Comparison of ENCODE assay signal across 8 cellular contexts in the genomic region with DNA sequence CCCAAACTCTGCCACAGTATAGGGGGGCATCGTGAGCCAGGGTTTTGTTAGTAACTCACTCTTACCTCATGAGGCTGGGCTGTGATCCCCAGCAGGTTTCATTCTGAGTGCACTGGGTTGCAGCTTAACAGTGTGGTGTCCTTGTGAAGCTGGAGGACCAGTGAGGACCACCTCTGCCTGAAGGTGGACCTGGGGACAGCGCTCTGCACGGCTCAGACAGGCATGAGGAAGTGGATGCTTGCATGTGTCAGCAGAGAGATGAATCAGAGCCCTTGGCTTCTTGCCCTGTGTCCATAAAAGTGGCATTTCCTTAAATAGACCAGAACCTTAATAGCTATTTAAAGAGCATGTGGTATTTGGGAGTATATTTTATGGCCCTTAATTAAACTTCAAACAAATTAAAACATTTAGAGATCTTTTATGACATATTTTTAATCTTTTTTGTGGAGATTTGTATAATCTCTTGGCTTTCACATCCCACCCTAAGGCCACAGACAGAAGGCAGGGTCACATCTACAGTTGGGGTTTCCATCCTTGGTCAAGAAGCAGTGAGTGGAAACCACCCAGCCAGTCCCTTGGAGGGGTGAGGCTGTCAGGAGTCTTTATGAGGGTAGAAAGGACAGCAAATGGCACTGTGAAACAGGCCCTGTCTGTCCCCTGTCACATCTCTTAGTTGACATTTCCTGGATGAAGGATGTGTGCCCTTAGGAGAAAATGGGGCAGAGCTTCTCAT. TPM values are rescaled to one million over a fixed set of nuclear protein-coding genes. Genes with fewer than 3 reads are reported as not detected.
DNase-seq lines count a peak whose midpoint lies in the region; ATAC-seq and TF ChIP-seq lines count a peak whose summit lies in the region.

No MANE protein-coding gene starts in this region.

- no peak for TF ChIP-seq CTCF in omental fat pad (IDR thresholded peaks at IDR 0.05)

- DNase-seq in EH (ENCODE audit: low read depth): peak; percentile 99
- DNase-seq in HT-29 (ENCODE audit: low spot score): peak; percentile 90
- DNase-seq in T1000 (lab: John Stamatoyannopoulos, UW): peak; percentile 78
- peak; percentile 80 for DNase-seq in fibroblast of gingiva (ENCODE audit: low read depth)
- DNase-seq in omental fat pad (ENCODE audit: low spot score): peak; percentile 60
- no peak for DNase-seq in NCI-H187 (lab: John Stamatoyannopoulos, UW)
- DNase-seq in stimulated activated CD8-positive, alpha-beta memory T cell treated with anti-CD3 and anti-CD28 coated beads, Interleukin-4, amount 100 ng/mL, for 48 hours: no peak

- ATAC-seq in omental fat pad (ENCODE audit: low FRiP score) (peak; percentile 78), HG03571 (IDR thresholded peaks at IDR 0.05; ENCODE audit: unreplicated experiment) (no peak)

RNA-seq across cellular contexts. Expression of a gene that starts 24.8 kb away (rescaled TPM):
- total RNA-seq in HT-29 (2014; rRNA removed; shearing (Covaris generic)): 0.36 and 0.44 TPM in 2 replicates
- 1 to 10 TPM; 1.7 to 4.5 (median 2.5) TPM for total RNA-seq in omental fat pad

Comparison
In these comparisons a context has a peak if more than half of its experiments do, and no peak if none do; other contexts are left out.
1. DNase-seq: peak in EH (single experiment), HT-29 (single experiment), T1000 (single experiment), fibroblast of gingiva (single experiment) and omental fat pad (single experiment); none in NCI-H187 (0 of 2) and stimulated activated CD8-positive, alpha-beta memory T cell treated with anti-CD3 and anti-CD28 coated beads, Interleukin-4, amount 100 ng/mL, for 48 hours (single experiment).